Comparison of ENCODE assay signal across 20 cellular contexts in the genomic region with DNA sequence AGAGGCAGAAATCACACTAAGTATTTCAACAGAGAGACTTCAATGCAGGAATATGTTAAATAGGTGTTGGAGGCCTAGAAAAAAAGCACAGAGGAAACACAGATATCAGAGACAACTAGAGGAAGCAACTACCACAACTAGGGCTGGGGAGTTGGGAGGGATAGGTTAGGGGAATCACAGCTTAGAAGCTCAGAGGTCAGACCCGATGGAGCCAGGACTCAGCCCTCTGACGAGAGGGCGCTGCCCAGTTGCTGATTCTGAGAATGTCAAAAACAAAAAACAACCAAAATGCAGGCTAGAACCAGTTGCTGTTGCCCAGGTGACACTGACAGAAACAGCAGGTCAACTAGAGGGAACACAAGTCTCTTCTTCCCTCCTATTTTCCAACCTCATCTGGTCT. TPM values are rescaled to one million over a fixed set of nuclear protein-coding genes. Genes with fewer than 3 reads are reported as not detected.
DNase-seq lines count a peak whose midpoint lies in the region; ATAC-seq and TF ChIP-seq lines count a peak whose summit lies in the region.
"Had no signal": no experiment of that assay in that cellular context is flagged by ENCODE, and none has a peak within 500 bp of the region (broad histone marks: within the 10 kb centered on the region; RNA-seq: fewer than 3 reads in every experiment).

No MANE protein-coding gene starts in this region.

- H4K20me1 ChIP-seq in osteoblast (ENCODE audit: insufficient read depth, low read length), result no peaks in the 10 kb centered on the region

- no peaks in the 10 kb centered on the region for H3K36me3 ChIP-seq in RWPE2 (ENCODE audit: low read depth)
- H3K36me3 ChIP-seq in osteoblast (ENCODE audit: insufficient read depth, low read length), result no peaks in the 10 kb centered on the region
- H3K36me3 ChIP-seq: left ventricle myocardium inferior, ovary, sigmoid colon had no signal

- peak; percentile 22 for ATAC-seq in HG02798 (IDR thresholded peaks at IDR 0.05; ENCODE audit: poor library complexity, unreplicated experiment)
- ATAC-seq in RWPE2 (ENCODE audit: low read depth), result no peak
- ATAC-seq: activated CD8-positive, alpha-beta memory T cell treated with anti-CD3 and anti-CD28 coated beads, Interleukin-2, amount 10 ng/mL, durations not matched to agents 7 days and 5 days had no signal

- no peaks in the 10 kb centered on the region for H3K79me2 ChIP-seq in osteoblast (ENCODE audit: insufficient read depth, low read length)

- H3K4me3 ChIP-seq in GM12865 (ENCODE audit: low read depth, low read length), result no peak overlapping the region
- no peak overlapping the region for H3K4me3 ChIP-seq in RWPE2 (ENCODE audit: severe bottlenecking)
- H3K4me3 ChIP-seq in osteoblast (ENCODE audit: insufficient read depth, low read length), result no peak overlapping the region
- H3K4me3 ChIP-seq: esophagus squamous epithelium, left ventricle myocardium inferior, ovary, sigmoid colon had no signal

- H3K9me3 ChIP-seq in RWPE2 (ENCODE audit: severe bottlenecking) (no peaks in the 10 kb centered on the region), osteoblast (ENCODE audit: low read depth, low read length) (no peaks in the 10 kb centered on the region)
- H3K9me3 ChIP-seq: BE2C, esophagus squamous epithelium, left ventricle myocardium inferior, ovary, sigmoid colon had no signal

- TF ChIP-seq CTCF in GM12865 (IDR thresholded peaks at IDR 0.05; ENCODE audit: insufficient read depth, low read depth, low read length, missing control alignments) (no peak), RWPE2 (IDR thresholded peaks at IDR 0.05; ENCODE audit: poor library complexity, severe bottlenecking) (no peak), osteoblast (IDR thresholded peaks at IDR 0.05; ENCODE audit: extremely low read depth, low read depth, low read length) (no peak)

- H3K27ac ChIP-seq in RWPE2 (ENCODE audit: poor library complexity, severe bottlenecking) (peak overlapping the region; percentile 39), osteoblast (ENCODE audit: low read depth, low read length) (no peak overlapping the region)
- H3K27ac ChIP-seq: esophagus squamous epithelium, left ventricle myocardium inferior, ovary, sigmoid colon had no signal

- H3K4me1 ChIP-seq in RWPE2 (ENCODE audit: insufficient read depth, poor library complexity, severe bottlenecking), result peaks cover 28% of the 10 kb centered on the region
- peaks cover 21% of the 10 kb centered on the region for H3K4me1 ChIP-seq in osteoblast (ENCODE audit: insufficient read depth, low read length)
- H3K4me1 ChIP-seq: BE2C, left ventricle myocardium inferior had no signal

- no peak overlapping the region for H2AFZ ChIP-seq in osteoblast (ENCODE audit: low read length)

- no peaks in the 10 kb centered on the region for H3K27me3 ChIP-seq in RWPE2 (ENCODE audit: insufficient read depth, poor library complexity, severe bottlenecking)
- no peaks in the 10 kb centered on the region for H3K27me3 ChIP-seq in osteoblast (ENCODE audit: insufficient read depth, low read length)
- H3K27me3 ChIP-seq: BE2C, esophagus squamous epithelium, ovary, sigmoid colon had no signal

- peak; percentile 36 for DNase-seq in GM12865 (ENCODE audit: low read depth)
- no peak for DNase-seq in RWPE2 (ENCODE audit: low spot score)
- DNase-seq in osteoblast (ENCODE audit: insufficient read length, low spot score, missing footprints), result no peak
- DNase-seq in midbrain (lab: John Stamatoyannopoulos, UW), result no peak
- no peak for DNase-seq in GOT3 (lab: John Stamatoyannopoulos, UW)
- no peak for DNase-seq in NCI-H1048 (lab: John Stamatoyannopoulos, UW)
- DNase-seq: activated B cell treated with CpG ODN at 0.5 μM for 24 hours; activated CD8-positive, alpha-beta memory T cell treated with anti-CD3 and anti-CD28 coated beads, Interleukin-2, amount 10 ng/mL, durations not matched to agents 7 days and 5 days; anterior cingulate cortex; BE2C; cerebellar nuclear complex; effector CD8-positive, alpha-beta T cell; esophagus squamous epithelium; left ventricle myocardium inferior; NCI-H187 treated with DMSO at 0.1 percent for 48 hours; NCI-H446; ovary; sigmoid colon; stimulated activated CD4-positive, alpha-beta T cell treated with anti-CD3 and anti-CD28 coated beads, Interleukin-1b, Interleukin-23, amount 100 ng/mL, for 48 hours had no signal

- H3K4me2 ChIP-seq in osteoblast (ENCODE audit: insufficient read depth, low read length), result peak overlapping the region; percentile 49

RNA-seq across cellular contexts. Expression of a gene that starts 2.9 kb away (rescaled TPM):
- not detected in 2 replicates for total RNA-seq in osteoblast
- total RNA-seq: activated CD8-positive, alpha-beta memory T cell treated with anti-CD3 and anti-CD28 coated beads, Interleukin-2, amount 10 ng/mL, durations not matched to agents 7 days and 5 days; esophagus squamous epithelium; left ventricle myocardium inferior; sigmoid colon had no signal

RNA-seq across cellular contexts. Expression of a gene that starts 54.9 kb away (rescaled TPM):
- 21.2 and 21.7 TPM in 2 replicates for total RNA-seq in osteoblast
